Comparison of ENCODE assay signal across 8 cellular contexts in genomic region chr1:212291505-212292134, GRCh38. TPM values are rescaled to one million over a fixed set of nuclear protein-coding genes. Genes with fewer than 3 reads are reported as not detected.
DNase-seq lines count a peak whose midpoint lies in the region; ATAC-seq, FAIRE-seq and TF ChIP-seq lines count a peak whose summit lies in the region.

No MANE protein-coding gene starts in this region.

- FAIRE-seq in H54 (lab: Jason Lieb, UNC) = peak; percentile 72

- peak; percentile 72 to 73 for ATAC-seq in activated CD4-positive, CD25-positive, alpha-beta regulatory T cell treated with anti-CD3 and anti-CD28 coated beads, Interleukin-2, amount 50 U/mL, for 24 hours

- H3K36me3 Mint-ChIP-seq in endothelial cell (ENCODE audit: low read depth, unreplicated experiment) (peaks cover under 1% of the 10 kb centered on the region), nephron (ENCODE audit: low read depth) (no peaks in the 10 kb centered on the region)

- no peak overlapping the region for H3K27ac Mint-ChIP-seq in endothelial cell (ENCODE audit: unreplicated experiment)
- H3K27ac Mint-ChIP-seq in nephron = no peak overlapping the region

- H3K4me3 Mint-ChIP-seq in endothelial cell (ENCODE audit: unreplicated experiment) (no peak overlapping the region), nephron (peak overlapping the region in 1 of 3 experiments; percentile 4)

- no peak for TF ChIP-seq CTCF in endothelial cell (IDR thresholded peaks at IDR 0.05; ENCODE audit: unreplicated experiment)
- peak; percentile 54 to 73 (median 65) for TF ChIP-seq CTCF in nephron (IDR thresholded peaks at IDR 0.05; ENCODE audit: unreplicated experiment in 3 of 3)

- H3K27me3 Mint-ChIP-seq in endothelial cell (ENCODE audit: unreplicated experiment) (peaks cover under 1% of the 10 kb centered on the region), nephron (ENCODE audit: low read depth) (no peaks in the 10 kb centered on the region)

- H3K4me1 Mint-ChIP-seq in endothelial cell (ENCODE audit: unreplicated experiment) = peaks cover 19% of the 10 kb centered on the region
- H3K4me1 Mint-ChIP-seq in nephron = peaks cover 19% of the 10 kb centered on the region

- no peaks in the 10 kb centered on the region for H3K9me3 Mint-ChIP-seq in endothelial cell (ENCODE audit: unreplicated experiment)
- no peaks in the 10 kb centered on the region for H3K9me3 Mint-ChIP-seq in nephron

- no peak for TF ChIP-seq POLR2A in H54 (IDR thresholded peaks at IDR 0.05; ENCODE audit: low read depth, low read length)

- DNase-seq in activated CD4-positive, CD25-positive, alpha-beta regulatory T cell treated with anti-CD3 and anti-CD28 coated beads, Interleukin-2, amount 50 U/mL, for 72 hours = no peak
- DNase-seq in H54 (ENCODE audit: insufficient read length, low spot score) = no peak
- peak; percentile 42 for DNase-seq in MV-4-11 (lab: John Stamatoyannopoulos, UW)
- peak; percentile 2 for DNase-seq in SHP77 treated with DMSO at 0.1 percent for 48 hours (lab: John Stamatoyannopoulos, UW)
- peak; percentile 13 for DNase-seq in endothelial cell (ENCODE audit: low spot score)
- no peak for DNase-seq in retina

RNA-seq across cellular contexts. Expression of gene PPP2R5A, which starts 6.4 kb away (rescaled TPM):
- total RNA-seq in endothelial cell (ENCODE audit: unreplicated experiment) = 25.5 TPM

Comparison
In these comparisons a context has a peak if more than half of its experiments do, and no peak if none do; other contexts are left out.
1. DNase-seq: peak in MV-4-11 (single experiment), SHP77 treated with DMSO at 0.1 percent for 48 hours (single experiment) and endothelial cell (single experiment); none in activated CD4-positive, CD25-positive, alpha-beta regulatory T cell treated with anti-CD3 and anti-CD28 coated beads, Interleukin-2, amount 50 U/mL, for 72 hours (single experiment), H54 (single experiment) and retina (single experiment).